In the genomic region with DNA sequence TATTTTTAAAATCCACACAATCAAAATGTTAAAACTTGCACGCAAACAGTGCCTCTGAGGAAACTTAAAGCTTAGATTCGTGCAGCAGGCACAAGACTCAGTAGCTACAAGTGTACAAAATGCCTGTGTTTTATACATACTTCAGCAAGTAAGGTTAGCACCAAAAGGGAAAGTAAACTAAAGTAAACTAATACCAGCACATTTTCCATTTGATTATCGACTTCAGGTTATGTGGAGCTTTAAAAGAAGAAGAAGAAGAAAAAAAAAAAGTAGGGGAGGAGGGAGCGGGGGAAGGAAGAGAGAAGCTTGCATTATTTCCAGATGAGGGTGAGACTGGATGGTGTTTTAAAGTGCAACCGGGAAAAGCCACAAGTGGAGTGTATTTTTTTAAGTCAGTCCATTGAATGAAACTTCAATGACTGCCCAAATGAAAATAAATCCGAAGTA, we compare ENCODE assay signal across 9 cellular contexts. TPM values are rescaled to one million over a fixed set of nuclear protein-coding genes. Genes with fewer than 3 reads are reported as not detected.
DNase-seq lines count a peak whose midpoint lies in the region; FAIRE-seq lines count a peak whose summit lies in the region.
"Had no signal": no experiment of that assay in that cellular context is flagged by ENCODE, and none has a peak within 500 bp of the region (broad histone marks: within the 10 kb centered on the region; RNA-seq: fewer than 3 reads in every experiment).

No MANE protein-coding gene starts in this region.

- no peaks in the 10 kb centered on the region for H3K9me3 ChIP-seq in HUES6 (ENCODE audit: control insufficient read depth, insufficient read depth, low read depth, low read length)
- H3K9me3 ChIP-seq in iPS-18c (ENCODE audit: control insufficient read depth, insufficient read depth, low read length): no peaks in the 10 kb centered on the region
- no peaks in the 10 kb centered on the region for H3K9me3 ChIP-seq in small intestine (ENCODE audit: control insufficient read depth, low read depth)

- FAIRE-seq in small intestine (lab: Jason Lieb, UNC): no peak

- H3K9ac ChIP-seq in HUES6 (ENCODE audit: low read length): peak overlapping the region; percentile 46

- H3K27me3 ChIP-seq in HUES6 (ENCODE audit: control insufficient read depth, insufficient read depth, low read length) (no peaks in the 10 kb centered on the region; the same call in 1 of the 2 replicates), small intestine (ENCODE audit: control insufficient read depth in 2 of 2, insufficient read depth in 2 of 2, low read length in 2 of 2) (no peaks in the 10 kb centered on the region)

- DNase-seq in DMS79 treated with DMSO at 0.1 percent for 48 hours (lab: John Stamatoyannopoulos, UW) (peak; percentile 4), DMS79 (lab: John Stamatoyannopoulos, UW) (no peak), small intestine (peak; percentile 24), activated gamma-delta T cell (lab: John Stamatoyannopoulos, UW) (no peak), DMS153 treated with DMSO at 0.1 percent for 48 hours (lab: John Stamatoyannopoulos, UW; ENCODE audit: unreplicated experiment) (no peak)

- 0 to 1% (median 1%) methylated on average over 6 of the region's 6 CpGs for WGBS in small intestine, 3 donors

- H3K36me3 ChIP-seq in HUES6 (ENCODE audit: control insufficient read depth, insufficient read depth, low read length) (no peaks in the 10 kb centered on the region), small intestine (ENCODE audit: control insufficient read depth in 2 of 2, insufficient read depth in 2 of 2, low read length in 2 of 2) (no peaks in the 10 kb centered on the region)

- no peak overlapping the region for H3K27ac ChIP-seq in HUES6 (ENCODE audit: low read depth, low read length)
- peak overlapping the region; percentile 52 for H3K27ac ChIP-seq in angular gyrus (ENCODE audit: low read depth, low read length)
- H3K27ac ChIP-seq in small intestine (ENCODE audit: low read depth in 1 of 2, low read length in 1 of 2): peak overlapping the region; percentile 41 to 67
- H3K27ac ChIP-seq: C4-2B had no signal

- H3K4me3 ChIP-seq in HUES6 (ENCODE audit: low read depth, low read length) (peak overlapping the region; percentile 75), iPS-18c (ENCODE audit: insufficient read depth, low read depth, low read length) (peak overlapping the region; percentile 35; the same call in 1 of the 2 replicates), small intestine (ENCODE audit: low read depth in 1 of 2, low read length in 2 of 2) (peak overlapping the region; percentile 48 to 70)

- H3K4me1 ChIP-seq in HUES6 (ENCODE audit: control insufficient read depth, insufficient read depth, low read length): peaks cover 14% of the 10 kb centered on the region
- H3K4me1 ChIP-seq in small intestine (ENCODE audit: control insufficient read depth in 2 of 2, insufficient read depth in 1 of 2, low read depth in 1 of 2, low read length in 1 of 2): no peaks in the 10 kb centered on the region

RNA-seq across cellular contexts. Expression of a gene that starts 0.6 kb away (rescaled TPM):
- under 1 TPM in 1 of 3 donors, not detected in 2; 0.28 TPM for polyA plus RNA-seq in small intestine

Comparison
In these comparisons a context has a peak if more than half of its experiments do, and no peak if none do; other contexts are left out.
1. DNase-seq: peak in DMS79 treated with DMSO at 0.1 percent for 48 hours (single experiment) and small intestine (single experiment); none in DMS79 (single experiment), activated gamma-delta T cell (single experiment) and DMS153 treated with DMSO at 0.1 percent for 48 hours (single experiment).
2. Peak in every context shown above with its lines, with median percentiles within 50 percentile points of each other: H3K4me3 ChIP-seq.